Comparison of ENCODE assay signal across 26 cellular contexts in genomic region chr1:7485086-7485780, GRCh38.
A peak's percentile ranks its signal among the peaks of the same experiment; 100 is the strongest.
DNase-seq lines count a peak whose midpoint lies in the region; ATAC-seq and TF ChIP-seq lines count a peak whose summit lies in the region.
"Had no signal": no experiment of that assay in that cellular context is flagged by ENCODE, and none has a peak within 500 bp of the region (broad histone marks: within the 10 kb centered on the region; RNA-seq: fewer than 3 reads in every experiment).

No MANE protein-coding gene starts in this region.

- H3K4me3 Mint-ChIP-seq in activated T-cell treated with anti-CD3 and anti-CD28 coated beads, Interleukin-2, amount 50 U/mL, for 24 hours, result no peak overlapping the region
- H3K4me3 Mint-ChIP-seq in activated CD4-positive, alpha-beta T cell treated with anti-CD3 and anti-CD28 coated beads, Interleukin-2, amount 10 ng/mL, durations not matched to agents 24 days and 14 days, result no peak overlapping the region
- H3K4me3 Mint-ChIP-seq: CD8-positive, alpha-beta T cell had no signal

- H3K27ac ChIP-seq in right cardiac atrium (ENCODE audit: low read length), result no peak overlapping the region
- no peak overlapping the region for H3K27ac ChIP-seq in right atrium auricular region
- H3K27ac ChIP-seq in RWPE1, result peak overlapping the region; percentile 40

- H3K9me3 Mint-ChIP-seq in activated T-cell treated with anti-CD3 and anti-CD28 coated beads, Interleukin-2, amount 50 U/mL, for 24 hours, result no peaks in the 10 kb centered on the region
- H3K9me3 Mint-ChIP-seq in activated CD4-positive, alpha-beta T cell treated with anti-CD3 and anti-CD28 coated beads, Interleukin-2, amount 10 ng/mL, durations not matched to agents 24 days and 14 days, result no peaks in the 10 kb centered on the region
- H3K9me3 Mint-ChIP-seq: CD8-positive, alpha-beta T cell had no signal

- CTCF ChIA-PET in RWPE1 (lab: Yijun Ruan, JAX), result interaction anchor here (0.6 to 0.7 kb wide), 2 partner anchors 23 to 76 kb away, joined by 3 to 5 read pairs; no protein-coding TSS in a partner anchor

- H3K36me3 Mint-ChIP-seq in activated T-cell treated with anti-CD3 and anti-CD28 coated beads, Interleukin-2, amount 50 U/mL, for 24 hours (ENCODE audit: low read depth), result no peaks in the 10 kb centered on the region
- H3K36me3 Mint-ChIP-seq in activated CD4-positive, alpha-beta T cell treated with anti-CD3 and anti-CD28 coated beads, Interleukin-2, amount 10 ng/mL, durations not matched to agents 24 days and 14 days (ENCODE audit: low read depth), result no peaks in the 10 kb centered on the region
- H3K36me3 Mint-ChIP-seq: CD8-positive, alpha-beta T cell had no signal

- H3K4me1 Mint-ChIP-seq in activated T-cell treated with anti-CD3 and anti-CD28 coated beads, Interleukin-2, amount 50 U/mL, for 24 hours (ENCODE audit: low read depth), result no peaks in the 10 kb centered on the region
- no peaks in the 10 kb centered on the region for H3K4me1 Mint-ChIP-seq in activated CD4-positive, alpha-beta T cell treated with anti-CD3 and anti-CD28 coated beads, Interleukin-2, amount 10 ng/mL, durations not matched to agents 24 days and 14 days

- H3K36me3 ChIP-seq in right atrium auricular region, result no peaks in the 10 kb centered on the region
- H3K36me3 ChIP-seq: HAP-1 had no signal

- peaks cover 7% of the 10 kb centered on the region for H3K27me3 Mint-ChIP-seq in activated T-cell treated with anti-CD3 and anti-CD28 coated beads, Interleukin-2, amount 50 U/mL, for 24 hours
- no peaks in the 10 kb centered on the region for H3K27me3 Mint-ChIP-seq in activated CD4-positive, alpha-beta T cell treated with anti-CD3 and anti-CD28 coated beads, Interleukin-2, amount 10 ng/mL, durations not matched to agents 24 days and 14 days

- no peak for ATAC-seq in right cardiac atrium
- ATAC-seq: CD8-positive, alpha-beta T cell; Panc1 had no signal

- peaks cover 4% of the 10 kb centered on the region for H3K4me1 ChIP-seq in right cardiac atrium (ENCODE audit: control insufficient read depth, insufficient read depth, low read length)
- peaks cover 0 to 15% of the 10 kb centered on the region in 2 donors for H3K4me1 ChIP-seq in right atrium auricular region
- H3K4me1 ChIP-seq: Caco-2, HAP-1 had no signal

- H3K9me3 ChIP-seq in right cardiac atrium (ENCODE audit: control insufficient read depth, low read length) (no peaks in the 10 kb centered on the region), right atrium auricular region (no peaks in the 10 kb centered on the region)
- H3K9me3 ChIP-seq: Caco-2, HAP-1 had no signal

- DNase-seq in right cardiac atrium, result peak in 2 of 3 donors; percentile 28 to 52
- no peak for DNase-seq in right atrium auricular region (ENCODE audit: low spot score)
- DNase-seq in RWPE1 (ENCODE audit: low spot score), result no peak
- DNase-seq in myocyte (ENCODE audit: low read depth), result peak; percentile 56
- DNase-seq in activated T-cell treated with anti-CD3 and anti-CD28 coated beads, Interleukin-2, amount 50 U/mL, for 1 hour, result no peak
- no peak for DNase-seq in activated T-cell treated with anti-CD3 and anti-CD28 coated beads, Interleukin-2, amount 50 U/mL, for 24 hours
- DNase-seq in activated CD4-positive, alpha-beta T cell treated with anti-CD3 and anti-CD28 coated beads, Interleukin-2, amount 10 ng/mL, durations not matched to agents 24 days and 14 days, result no peak
- DNase-seq: 8988T; ACHN; AML-193; C1 segment of cervical spinal cord; Caco-2; CD8-positive, alpha-beta T cell; GF-D8; GOT3; KG1; NCI-H1048; NCI-H1417; NCI-H1694; NCI-H2029 treated with DMSO at 0.1 percent for 48 hours; NCI-H226; NCI-H510A; NCI-H69; SHP77 treated with DMSO at 0.1 percent for 48 hours had no signal

- WGBS in right cardiac atrium, result 70% methylated on average over 10 of the region's 10 CpGs

- no peak for TF ChIP-seq CTCF in right atrium auricular region (IDR thresholded peaks at IDR 0.05)
- no peak for TF ChIP-seq CTCF in RWPE1 (conservative IDR thresholded peaks at IDR 0.05; ENCODE audit: low read depth)

- no peak overlapping the region for H3K27ac Mint-ChIP-seq in activated T-cell treated with anti-CD3 and anti-CD28 coated beads, Interleukin-2, amount 50 U/mL, for 24 hours
- H3K27ac Mint-ChIP-seq in activated CD4-positive, alpha-beta T cell treated with anti-CD3 and anti-CD28 coated beads, Interleukin-2, amount 10 ng/mL, durations not matched to agents 24 days and 14 days, result no peak overlapping the region
- H3K27ac Mint-ChIP-seq: CD8-positive, alpha-beta T cell had no signal

- no peak overlapping the region for H3K4me3 ChIP-seq in right cardiac atrium (ENCODE audit: low read length)
- no peak overlapping the region for H3K4me3 ChIP-seq in right atrium auricular region
- H3K4me3 ChIP-seq: HAP-1 had no signal

- intact Hi-C loops in right cardiac atrium (cut with DNase I), result no loop called here
- intact Hi-C loops in activated CD4-positive, alpha-beta T cell treated with anti-CD3 and anti-CD28 coated beads, Interleukin-2, amount 10 ng/mL, durations not matched to agents 24 days and 14 days (cut with micrococcal nuclease), result no loop called here

- H3K27me3 ChIP-seq in right cardiac atrium (ENCODE audit: control insufficient read depth, insufficient read depth), result no peaks in the 10 kb centered on the region
- H3K27me3 ChIP-seq in right atrium auricular region, result no peaks in the 10 kb centered on the region

- POLR2A ChIA-PET in RWPE1 (lab: Yijun Ruan, JAX; ENCODE audit: low non-redundant PET), result no interaction called here

Comparison
In these comparisons a context has a peak if more than half of its experiments do, and no peak if none do; other contexts are left out.
1. DNase-seq: peak in right cardiac atrium (2 of 3) and myocyte (single experiment); none in right atrium auricular region (single experiment), RWPE1 (single experiment), activated T-cell treated with anti-CD3 and anti-CD28 coated beads, Interleukin-2, amount 50 U/mL, for 1 hour (single experiment), activated T-cell treated with anti-CD3 and anti-CD28 coated beads, Interleukin-2, amount 50 U/mL, for 24 hours (single experiment) and activated CD4-positive, alpha-beta T cell treated with anti-CD3 and anti-CD28 coated beads, Interleukin-2, amount 10 ng/mL, durations not matched to agents 24 days and 14 days (single experiment).